Comparison of ENCODE assay signal across 20 cellular contexts in the genomic region with DNA sequence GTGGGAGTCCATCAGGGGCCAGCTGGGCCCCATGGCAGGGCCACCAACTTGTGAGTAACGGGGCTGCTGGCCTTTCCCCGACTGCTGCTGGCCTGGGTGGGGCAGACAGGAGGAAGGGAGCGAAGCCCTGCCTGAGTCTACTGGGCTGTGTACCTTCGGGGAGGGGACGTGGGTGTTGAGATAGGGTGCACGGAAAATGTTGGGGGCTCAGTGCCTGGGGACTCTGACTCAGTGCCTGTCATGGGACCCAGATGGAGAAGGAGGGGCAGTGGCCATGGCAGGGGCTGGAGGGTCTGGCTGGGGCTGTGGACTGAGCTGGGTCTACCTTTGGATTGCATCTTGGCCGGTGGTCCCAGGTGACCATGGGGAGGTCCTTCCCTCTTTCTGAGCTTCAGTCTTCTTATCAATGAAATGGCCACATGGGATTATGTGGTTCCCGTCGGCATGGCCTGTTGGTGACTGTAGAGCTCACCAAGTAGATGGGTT. TPM values are rescaled to one million over a fixed set of nuclear protein-coding genes. Genes with fewer than 3 reads are reported as not detected.
"Had no signal": no experiment of that assay in that cellular context is flagged by ENCODE, and none has a peak within 500 bp of the region (broad histone marks: within the 10 kb centered on the region; RNA-seq: fewer than 3 reads in every experiment).

No MANE protein-coding gene starts in this region.

- H3K27ac Mint-ChIP-seq: activated naive CD4-positive, alpha-beta T cell treated with anti-CD3 and anti-CD28 coated beads for 36 hours; activated naive CD8-positive, alpha-beta T cell treated with anti-CD3 and anti-CD28 coated beads, Interleukin-2, amount 50 U/mL, for 24 hours; activated T-helper 2 cell treated with anti-CD3 and anti-CD28 coated beads, Interferon-gamma antibody, Interleukin-2, Interleukin-4, amounts not matched to agents 10 μg/mL and 5 μg/mL and 100 μg/mL, durations not matched to agents 14 hours and 24 hours and 36 hours; immature natural killer cell; naive B cell had no signal

- H3K36me3 ChIP-seq: upper lobe of left lung, WERI-Rb-1 had no signal

- ATAC-seq: activated naive CD8-positive, alpha-beta T cell treated with anti-CD3 and anti-CD28 coated beads, Interleukin-2, amount 50 U/mL, for 24 hours; activated T-cell treated with anti-CD3 and anti-CD28 coated beads, Interleukin-2, amount 50 U/mL, for 4 hours; foreskin keratinocyte had no signal

- H3K4me2 ChIP-seq: hepatocyte had no signal

- H3K27me3 ChIP-seq: foreskin keratinocyte, hepatocyte, testis had no signal

- H3K9me3 Mint-ChIP-seq: activated naive CD4-positive, alpha-beta T cell treated with anti-CD3 and anti-CD28 coated beads for 36 hours; activated naive CD8-positive, alpha-beta T cell treated with anti-CD3 and anti-CD28 coated beads, Interleukin-2, amount 50 U/mL, for 24 hours; activated T-cell treated with anti-CD3 and anti-CD28 coated beads, Interleukin-2, amount 50 U/mL, for 4 hours; activated T-helper 2 cell treated with anti-CD3 and anti-CD28 coated beads, Interferon-gamma antibody, Interleukin-2, Interleukin-4, amounts not matched to agents 10 μg/mL and 5 μg/mL and 100 μg/mL, durations not matched to agents 14 hours and 24 hours and 36 hours; dendritic cell treated with granulocyte-macrophage colony-stimulating factor and Interleukin-4, amounts not matched to agents 40 ng/mL and 50 ng/mL, for 4 days; immature natural killer cell had no signal

- DNase-seq: activated CD4-positive, alpha-beta T cell treated with anti-CD3 and anti-CD28 coated beads for 1 hour; activated naive CD4-positive, alpha-beta T cell treated with anti-CD3 and anti-CD28 coated beads for 36 hours; activated naive CD8-positive, alpha-beta T cell treated with anti-CD3 and anti-CD28 coated beads, Interleukin-2, amount 50 U/mL, for 24 hours; activated T-cell treated with anti-CD3 and anti-CD28 coated beads, Interleukin-2, amount 50 U/mL, for 4 hours; effector CD4-positive, alpha-beta T cell; foreskin keratinocyte; immature natural killer cell; kidney glomerular epithelial cell; naive B cell; occipital lobe; stimulated activated CD4-positive, alpha-beta T cell treated with anti-CD3 and anti-CD28 coated beads, Interleukin-2, amount 100 ng/mL, for 48 hours; stimulated activated naive CD4-positive, alpha-beta T cell; T-helper 1 cell; WERI-Rb-1 had no signal

- H3K9me3 ChIP-seq: testis, upper lobe of left lung had no signal

- H3K27ac ChIP-seq: foreskin keratinocyte, hepatocyte, testis, upper lobe of left lung, WERI-Rb-1 had no signal

- H2AFZ ChIP-seq: hepatocyte had no signal

- H3K4me3 ChIP-seq: hepatocyte, testis, upper lobe of left lung had no signal

- H3K4me3 Mint-ChIP-seq: activated naive CD4-positive, alpha-beta T cell treated with anti-CD3 and anti-CD28 coated beads for 36 hours; activated naive CD8-positive, alpha-beta T cell treated with anti-CD3 and anti-CD28 coated beads, Interleukin-2, amount 50 U/mL, for 24 hours; activated T-cell treated with anti-CD3 and anti-CD28 coated beads, Interleukin-2, amount 50 U/mL, for 4 hours; dendritic cell treated with granulocyte-macrophage colony-stimulating factor and Interleukin-4, amounts not matched to agents 40 ng/mL and 50 ng/mL, for 4 days; immature natural killer cell; naive B cell had no signal

- H3K4me1 ChIP-seq: foreskin keratinocyte had no signal

- H3K36me3 Mint-ChIP-seq: immature natural killer cell, naive B cell had no signal

RNA-seq across cellular contexts. Expression of gene SLC4A3, which starts 4.0 kb away (rescaled TPM):
- total RNA-seq: activated naive CD4-positive, alpha-beta T cell treated with anti-CD3 and anti-CD28 coated beads for 36 hours had no signal

RNA-seq across cellular contexts. Expression of gene INHA, which starts 59.3 kb away (rescaled TPM):
- total RNA-seq: activated naive CD4-positive, alpha-beta T cell treated with anti-CD3 and anti-CD28 coated beads for 36 hours; activated T-cell treated with anti-CD3 and anti-CD28 coated beads, Interleukin-2, amount 50 U/mL, for 4 hours; activated T-helper 2 cell treated with anti-CD3 and anti-CD28 coated beads, Interferon-gamma antibody, Interleukin-2, Interleukin-4, amounts not matched to agents 10 μg/mL and 5 μg/mL and 100 μg/mL, durations not matched to agents 14 hours and 24 hours and 36 hours; glomerular endothelial cell; occipital lobe had no signal
- polyA plus RNA-seq: immature natural killer cell had no signal
